12 cellular contexts compared by ENCODE assay signal in the genomic region with DNA sequence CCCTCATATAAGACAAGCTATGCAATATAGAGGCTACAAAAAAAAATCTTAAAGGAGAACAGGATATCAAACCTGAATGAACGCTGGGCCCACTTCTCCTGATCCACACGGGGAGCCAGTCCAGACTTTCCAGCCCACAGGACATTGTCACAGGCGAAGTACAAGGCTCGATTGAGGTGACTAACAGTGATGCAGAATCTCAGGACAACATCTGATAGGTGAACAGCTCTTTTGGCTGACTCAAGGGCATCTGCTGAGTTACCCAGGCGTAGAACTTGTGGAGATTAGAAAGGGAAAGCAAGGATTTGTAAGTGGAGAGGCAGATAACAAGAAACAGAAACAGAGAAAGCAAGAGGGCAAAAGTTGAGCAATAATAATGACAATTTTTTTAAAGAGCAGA. TPM values are rescaled to one million over a fixed set of nuclear protein-coding genes. Genes with fewer than 3 reads are reported as not detected.
DNase-seq lines count a peak whose midpoint lies in the region; ATAC-seq and TF ChIP-seq lines count a peak whose summit lies in the region.
"Had no signal": no experiment of that assay in that cellular context is flagged by ENCODE, and none has a peak within 500 bp of the region (broad histone marks: within the 10 kb centered on the region; RNA-seq: fewer than 3 reads in every experiment).

No MANE protein-coding gene starts in this region.

- H3K27ac Mint-ChIP-seq in CD8-positive, alpha-beta T cell, result no peak overlapping the region
- H3K27ac Mint-ChIP-seq in HFFc6 (peak overlapping the region; percentile 65), naive B cell (peak overlapping the region in 4 of 6 donors; percentile 30 to 94 (median 82))

- peaks cover 54% of the 10 kb centered on the region for H3K36me3 Mint-ChIP-seq in CD8-positive, alpha-beta T cell
- H3K36me3 Mint-ChIP-seq in HFFc6 (ENCODE audit: low read depth) (peaks cover 34% of the 10 kb centered on the region), naive B cell (peaks cover 18 to 34% of the 10 kb centered on the region in 2 donors)

- no peak overlapping the region for H3K4me2 ChIP-seq in OCI-LY7 (ENCODE audit: low read length)

- no peaks in the 10 kb centered on the region for H3K9me3 Mint-ChIP-seq in CD8-positive, alpha-beta T cell
- H3K9me3 Mint-ChIP-seq in HFFc6, result no peaks in the 10 kb centered on the region
- H3K9me3 Mint-ChIP-seq in naive B cell, result no peaks in the 10 kb centered on the region

- ATAC-seq in CD8-positive, alpha-beta T cell, result no peak
- no peak for ATAC-seq in naive B cell (ENCODE audit: low read depth in 2 of 2)

- H3K27me3 Mint-ChIP-seq in CD8-positive, alpha-beta T cell (ENCODE audit: low read depth), result no peaks in the 10 kb centered on the region
- H3K27me3 Mint-ChIP-seq in HFFc6 (ENCODE audit: insufficient read depth) (peaks cover 10% of the 10 kb centered on the region), naive B cell (no peaks in the 10 kb centered on the region)

- POLR2A ChIA-PET in CD8-positive, alpha-beta T cell (lab: Charles Lee), result interaction anchor here (1.1 to 1.4 kb wide), 3 partner anchors 11 to 72 kb away, joined by 3 to 7 read pairs (median 4); partner anchors contain the start of genes LIX1L and RBM8A
- POLR2A ChIA-PET in OCI-LY7 (lab: Charles Lee), result interaction anchor here (1.1 kb wide), 1 partner anchor 57 kb away, joined by 4 read pairs; the partner anchor contains the start of gene PIAS3

- H4K20me1 ChIP-seq in OCI-LY7 (ENCODE audit: insufficient read depth, low read length), result no peaks in the 10 kb centered on the region

- TF ChIP-seq CTCF in CD8-positive, alpha-beta T cell (IDR thresholded peaks at IDR 0.05), result no peak
- TF ChIP-seq CTCF in HFFc6 (IDR thresholded peaks at IDR 0.05), result no peak
- TF ChIP-seq CTCF in tibial nerve (IDR thresholded peaks at IDR 0.05), result no peak
- TF ChIP-seq CTCF in esophagus muscularis mucosa (IDR thresholded peaks at IDR 0.05), result no peak
- no peak for TF ChIP-seq CTCF in OCI-LY7 (conservative IDR thresholded peaks at IDR 0.05; ENCODE audit: low read length)

- intact Hi-C loops in CD8-positive, alpha-beta T cell (cut with DNase I, micrococcal nuclease), result no loop called here
- intact Hi-C loops in esophagus muscularis mucosa (cut with DNase I), result loop anchor here (5.0 kb wide), 1 partner anchor 96 kb away; no protein-coding TSS in a partner anchor
- intact Hi-C loops in OCI-LY7 (cut with micrococcal nuclease; ENCODE audit: unreplicated experiment), result no loop called here

- H3K27me3 ChIP-seq in CD8-positive, alpha-beta T cell (ENCODE audit: insufficient read depth, low read length), result no peaks in the 10 kb centered on the region
- H3K27me3 ChIP-seq in adipocyte (replicated peaks; ENCODE audit: control insufficient read depth, insufficient read depth, low read length) (no peaks in the 10 kb centered on the region), tibial nerve (no peaks in the 10 kb centered on the region), esophagus muscularis mucosa (no peaks in the 10 kb centered on the region)
- H3K27me3 ChIP-seq: right atrium auricular region had no signal

- no peak overlapping the region for H2AFZ ChIP-seq in OCI-LY7 (ENCODE audit: low read length)

- no peak overlapping the region for H3K4me3 ChIP-seq in CD8-positive, alpha-beta T cell (ENCODE audit: low read depth, low read length)
- no peak overlapping the region for H3K4me3 ChIP-seq in adipocyte (ENCODE audit: low read length)
- no peak overlapping the region for H3K4me3 ChIP-seq in tibial nerve
- no peak overlapping the region for H3K4me3 ChIP-seq in esophagus muscularis mucosa
- no peak overlapping the region for H3K4me3 ChIP-seq in OCI-LY7 (ENCODE audit: low read depth, low read length, poor library complexity, severe bottlenecking)

- H3K9me2 ChIP-seq in OCI-LY7 (ENCODE audit: insufficient read depth, low read length), result no peaks in the 10 kb centered on the region

- H3K79me2 ChIP-seq in OCI-LY7 (ENCODE audit: insufficient read depth, low read depth, low read length), result no peaks in the 10 kb centered on the region

- no peak for DNase-seq in CD8-positive, alpha-beta T cell
- no peak for DNase-seq in HFFc6
- DNase-seq in adipocyte (ENCODE audit: low read depth), result peak; percentile 13
- DNase-seq in naive B cell, result no peak
- no peak for DNase-seq in tibial nerve (ENCODE audit: low spot score in 2 of 2)
- no peak for DNase-seq in NCI-H2196 (lab: John Stamatoyannopoulos, UW; ENCODE audit: unreplicated experiment)
- no peak for DNase-seq in esophagus muscularis mucosa (ENCODE audit: extremely low spot score)
- no peak for DNase-seq in OCI-LY7 (ENCODE audit: low spot score)
- DNase-seq: foreskin melanocyte, NCI-H2029, T-helper 9 cell had no signal

- no peak for TF ChIP-seq EP300 in tibial nerve (IDR thresholded peaks at IDR 0.05)
- no peak for TF ChIP-seq EP300 in esophagus muscularis mucosa (IDR thresholded peaks at IDR 0.05)

- no TSS peak for BruUV-seq in OCI-LY7 (replicated peaks; lab: Mats Ljungman, UMichigan)

- H3K36me3 ChIP-seq in CD8-positive, alpha-beta T cell (ENCODE audit: insufficient read depth, low read length), result peaks cover 10% of the 10 kb centered on the region
- H3K36me3 ChIP-seq in adipocyte (ENCODE audit: control insufficient read depth, insufficient read depth, low read length, severe bottlenecking) (peaks cover 31% of the 10 kb centered on the region), tibial nerve (peaks cover 0 to 53% (median 0%) of the 10 kb centered on the region in 3 donors), esophagus muscularis mucosa (peaks cover 13 to 52% (median 43%) of the 10 kb centered on the region in 4 donors), OCI-LY7 (ENCODE audit: insufficient read depth, low read length) (peaks cover 27% of the 10 kb centered on the region; the same call in 1 of the 2 replicates)

- no peak for TF ChIP-seq POLR2A in tibial nerve (IDR thresholded peaks at IDR 0.05)
- no peak for TF ChIP-seq POLR2A in esophagus muscularis mucosa (IDR thresholded peaks at IDR 0.05; ENCODE audit: low read depth)

- peak overlapping the region; percentile 74 for H3K4me3 Mint-ChIP-seq in CD8-positive, alpha-beta T cell
- H3K4me3 Mint-ChIP-seq in HFFc6 (peak overlapping the region; percentile 97), naive B cell (peak overlapping the region; percentile 61 to 97 (median 90))

- H3K4me1 Mint-ChIP-seq in CD8-positive, alpha-beta T cell (ENCODE audit: low read depth), result peaks cover 44% of the 10 kb centered on the region
- H3K4me1 Mint-ChIP-seq in HFFc6 (ENCODE audit: low read depth) (peaks cover 35% of the 10 kb centered on the region), naive B cell (peaks cover 42 to 54% (median 44%) of the 10 kb centered on the region in 3 donors)

- no peaks in the 10 kb centered on the region for H3K9me3 ChIP-seq in CD8-positive, alpha-beta T cell (ENCODE audit: low read length)
- H3K9me3 ChIP-seq in adipocyte (ENCODE audit: control insufficient read depth, low read length) (no peaks in the 10 kb centered on the region), tibial nerve (no peaks in the 10 kb centered on the region), esophagus muscularis mucosa (no peaks in the 10 kb centered on the region), OCI-LY7 (ENCODE audit: low read length) (no peaks in the 10 kb centered on the region)
- H3K9me3 ChIP-seq: right atrium auricular region had no signal

- H3K9ac ChIP-seq in adipocyte (ENCODE audit: low read length), result peak overlapping the region; percentile 49

- peaks cover 24% of the 10 kb centered on the region for H3K4me1 ChIP-seq in CD8-positive, alpha-beta T cell (ENCODE audit: insufficient read depth, low read length)
- peaks cover 27% of the 10 kb centered on the region for H3K4me1 ChIP-seq in adipocyte (ENCODE audit: control insufficient read depth, insufficient read depth, low read length)
- H3K4me1 ChIP-seq in tibial nerve, result peaks cover 0 to 31% (median 18%) of the 10 kb centered on the region in 4 donors
- peaks cover 20 to 32% (median 29%) of the 10 kb centered on the region in 4 donors for H3K4me1 ChIP-seq in esophagus muscularis mucosa
- H3K4me1 ChIP-seq in OCI-LY7 (ENCODE audit: insufficient read depth, low read length, poor library complexity, severe bottlenecking), result peaks cover 22% of the 10 kb centered on the region

- CTCF ChIA-PET in CD8-positive, alpha-beta T cell (lab: Charles Lee), result interaction anchor here (1.1 to 2.5 kb wide), 5 partner anchors 9 to 95 kb away, joined by 3 to 7 read pairs (median 5); partner anchors contain the start of gene NUDT17
- CTCF ChIA-PET in OCI-LY7 (lab: Charles Lee; ENCODE audit: unreplicated experiment), result interaction anchor here (0.8 kb wide), 1 partner anchor 25 kb away, joined by 3 read pairs; no protein-coding TSS in a partner anchor

- no peak overlapping the region for H3K27ac ChIP-seq in CD8-positive, alpha-beta T cell (ENCODE audit: low read depth, low read length)
- H3K27ac ChIP-seq in tibial nerve (no peak overlapping the region), esophagus muscularis mucosa (replicated peaks in 1 of 4) (peak overlapping the region in 1 of 4 donors; percentile 93), OCI-LY7 (ENCODE audit: low read depth, low read length, poor library complexity, severe bottlenecking) (no peak overlapping the region)
- H3K27ac ChIP-seq: right atrium auricular region had no signal

- 72 to 78% methylated on average over 5 of the region's 5 CpGs for WGBS in tibial nerve, 2 donors
- WGBS in esophagus muscularis mucosa, result 84% methylated on average over 5 of the region's 5 CpGs

RNA-seq across cellular contexts. Expression of gene PEX11B, which starts 1.8 kb away (rescaled TPM):
- total RNA-seq in CD8-positive, alpha-beta T cell, result 10 to 100 TPM; 11.8 TPM
- 10 to 100 TPM; 30.3 to 41.1 (median 35.6) TPM for total RNA-seq in HFFc6 (2021; fragmentation: NEBNext Ultra II Directional; extraction: Animal tissue kit (Norgen Biotek cat#: 25700))
- 10 to 100 TPM; 37.9 to 50.8 (median 49.6) TPM for polyA plus RNA-seq in naive B cell (ENCODE audit: low read depth in 6 of 6)
- total RNA-seq in tibial nerve (10 to 100 TPM; 27.9 to 35.2 (median 30.8) TPM), esophagus muscularis mucosa (10 to 100 TPM; 18.3 to 21.2 (median 20.0) TPM), OCI-LY7 (2022) (29.8 and 32.9 TPM in 2 replicates)
- 18.2 and 19.5 TPM in 2 replicates for total RNA-seq in OCI-LY7 (2014; rRNA removed; shearing (Covaris generic))

RNA-seq across cellular contexts. Expression of gene ITGA10, which starts 6.9 kb away (rescaled TPM):
- 1 to 10 TPM in 1 of 2 experiments, under 1 TPM in 1; 0.53 to 1.1 TPM for total RNA-seq in CD8-positive, alpha-beta T cell
- total RNA-seq in HFFc6 (2021; fragmentation: NEBNext Ultra II Directional; extraction: Animal tissue kit (Norgen Biotek cat#: 25700)), result 1 to 10 TPM in 4 of 6 experiments, under 1 TPM in 2; 0.78 to 1.3 (median 1.0) TPM
- polyA plus RNA-seq in naive B cell (ENCODE audit: low read depth in 6 of 6), result under 1 TPM in 1 of 6 donors, not detected in 5; 0.20 TPM
- total RNA-seq in tibial nerve, result 10 to 100 TPM; 29.4 to 42.9 (median 39.4) TPM
- 1 to 10 TPM; 1.7 to 7.2 (median 3.8) TPM for total RNA-seq in esophagus muscularis mucosa
- 0.82 and 1.5 TPM in 2 replicates for total RNA-seq in OCI-LY7 (2014; rRNA removed; shearing (Covaris generic))
- 0.87 and 1.5 TPM in 2 replicates for total RNA-seq in OCI-LY7 (2022)

RNA-seq across cellular contexts. Expression of gene RBM8A, which starts 10.5 kb away (rescaled TPM):
- 100 to 1,000 TPM; 180 to 187 TPM for total RNA-seq in CD8-positive, alpha-beta T cell
- total RNA-seq in HFFc6 (2021; fragmentation: NEBNext Ultra II Directional; extraction: Animal tissue kit (Norgen Biotek cat#: 25700)), result 100 to 1,000 TPM; 135 to 166 (median 157) TPM
- 100 to 1,000 TPM; 140 to 220 (median 158) TPM for polyA plus RNA-seq in naive B cell (ENCODE audit: low read depth in 6 of 6)
- total RNA-seq in tibial nerve (100 to 1,000 TPM; 113 to 157 (median 129) TPM), esophagus muscularis mucosa (100 to 1,000 TPM in 1 of 4 donors, 10 to 100 TPM in 3; 42.8 to 119 (median 69.7) TPM), OCI-LY7 (2022) (177 and 200 TPM in 2 replicates)
- 135 and 239 TPM in 2 replicates for total RNA-seq in OCI-LY7 (2014; rRNA removed; shearing (Covaris generic))

RNA-seq across cellular contexts. Expression of gene ANKRD35, which starts 31.1 kb away (rescaled TPM):
- not detected for total RNA-seq in CD8-positive, alpha-beta T cell
- total RNA-seq in HFFc6 (2021; fragmentation: NEBNext Ultra II Directional; extraction: Animal tissue kit (Norgen Biotek cat#: 25700)), result 1 to 10 TPM in 4 of 6 experiments, under 1 TPM in 2; 0.75 to 2.0 (median 1.1) TPM
- not detected for polyA plus RNA-seq in naive B cell (ENCODE audit: low read depth in 6 of 6)
- 10 to 100 TPM in 1 of 4 donors, 1 to 10 TPM in 3; 2.7 to 11.2 (median 6.3) TPM for total RNA-seq in tibial nerve
- 10 to 100 TPM in 2 of 4 donors, 1 to 10 TPM in 2; 4.0 to 11.1 (median 8.4) TPM for total RNA-seq in esophagus muscularis mucosa
- not detected in 2 replicates for total RNA-seq in OCI-LY7 (2014; rRNA removed; shearing (Covaris generic))
- not detected in 2 replicates for total RNA-seq in OCI-LY7 (2022)

RNA-seq across cellular contexts. Expression of gene LIX1L, which starts 41.1 kb away (rescaled TPM):
- 10 to 100 TPM; 14.7 to 16.4 TPM for total RNA-seq in CD8-positive, alpha-beta T cell
- total RNA-seq in HFFc6 (2021; fragmentation: NEBNext Ultra II Directional; extraction: Animal tissue kit (Norgen Biotek cat#: 25700)), result 10 to 100 TPM; 51.0 to 59.6 (median 56.1) TPM
- 10 to 100 TPM; 10.6 to 14.2 (median 12.7) TPM for polyA plus RNA-seq in naive B cell (ENCODE audit: low read depth in 6 of 6)
- total RNA-seq in tibial nerve, result 10 to 100 TPM; 30.8 to 57.1 (median 41.5) TPM
- 10 to 100 TPM; 33.2 to 55.0 (median 41.7) TPM for total RNA-seq in esophagus muscularis mucosa
- total RNA-seq in OCI-LY7 (2014; rRNA removed; shearing (Covaris generic)), result 10.2 and 11.6 TPM in 2 replicates
- 26.3 and 31.8 TPM in 2 replicates for total RNA-seq in OCI-LY7 (2022)
